ENCODE assay signal across 1 cellular context in the genomic region with DNA sequence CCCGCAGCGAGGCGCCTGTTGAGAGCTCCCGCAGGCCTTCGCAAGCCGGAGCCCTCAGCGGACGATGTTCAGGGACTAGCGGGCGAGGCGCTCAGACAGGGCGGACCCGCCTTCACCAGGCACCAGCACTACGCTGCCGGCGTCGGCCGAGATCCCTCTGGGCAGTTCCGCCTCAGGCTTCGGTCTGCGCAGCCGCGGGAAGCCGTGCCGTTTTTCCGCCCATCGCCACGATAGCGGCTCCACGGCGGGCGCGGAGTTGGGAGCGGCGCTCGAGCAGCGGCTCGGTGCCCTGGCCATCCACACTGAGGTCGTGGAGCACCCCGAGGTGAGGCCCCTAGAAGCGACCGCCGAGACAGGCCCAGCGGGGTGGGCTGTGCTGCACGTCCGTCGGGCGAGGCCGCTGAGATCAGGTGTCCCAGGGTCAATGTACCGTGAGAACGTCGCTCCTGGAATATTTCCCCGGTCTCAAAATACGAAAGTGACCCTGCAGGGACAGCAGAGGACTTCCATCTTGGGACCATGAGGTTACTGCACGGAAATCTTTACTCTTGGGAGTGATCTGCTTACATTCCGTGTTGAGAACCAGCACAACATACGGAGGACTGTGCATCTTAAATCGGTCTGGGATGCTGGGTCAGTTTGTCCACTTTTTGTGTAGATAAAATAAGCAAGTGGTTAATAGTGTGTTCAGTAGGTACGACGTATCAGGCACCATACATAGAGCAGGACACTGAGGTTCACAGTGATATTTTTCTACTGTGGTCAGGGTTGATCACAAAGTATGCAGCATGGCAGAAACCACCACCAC.
TF ChIP-seq lines count a peak whose summit lies in the region.

No MANE protein-coding gene starts in this region.

TF ChIP-seq in HepG2, 621 proteins besides CTCF, POLR2A, EP300 and RAD21 (continued from another document and continues in another):
- TF ChIP-seq FOXO1 (CRISPR knock-in tag; IDR thresholded peaks at IDR 0.05), result peak; percentile 86
- TF ChIP-seq KLF12 (CRISPR knock-in tag; IDR thresholded peaks at IDR 0.05; ENCODE audit: borderline replicate concordance), result peak; percentile 42; the same call in 1 of the 2 replicates
- 0 out of 2 replicates have a peak, but pooled peaks have one; percentile 55 for TF ChIP-seq SP2 (CRISPR knock-in tag; IDR thresholded peaks at IDR 0.05)
- TF ChIP-seq CBFB (CRISPR knock-in tag; IDR thresholded peaks at IDR 0.05), result peak; percentile 87
- peak; percentile 97 for TF ChIP-seq SMAD1 (CRISPR knock-in tag; IDR thresholded peaks at IDR 0.05; ENCODE audit: borderline replicate concordance, low read depth)
- TF ChIP-seq, protein P1, sequence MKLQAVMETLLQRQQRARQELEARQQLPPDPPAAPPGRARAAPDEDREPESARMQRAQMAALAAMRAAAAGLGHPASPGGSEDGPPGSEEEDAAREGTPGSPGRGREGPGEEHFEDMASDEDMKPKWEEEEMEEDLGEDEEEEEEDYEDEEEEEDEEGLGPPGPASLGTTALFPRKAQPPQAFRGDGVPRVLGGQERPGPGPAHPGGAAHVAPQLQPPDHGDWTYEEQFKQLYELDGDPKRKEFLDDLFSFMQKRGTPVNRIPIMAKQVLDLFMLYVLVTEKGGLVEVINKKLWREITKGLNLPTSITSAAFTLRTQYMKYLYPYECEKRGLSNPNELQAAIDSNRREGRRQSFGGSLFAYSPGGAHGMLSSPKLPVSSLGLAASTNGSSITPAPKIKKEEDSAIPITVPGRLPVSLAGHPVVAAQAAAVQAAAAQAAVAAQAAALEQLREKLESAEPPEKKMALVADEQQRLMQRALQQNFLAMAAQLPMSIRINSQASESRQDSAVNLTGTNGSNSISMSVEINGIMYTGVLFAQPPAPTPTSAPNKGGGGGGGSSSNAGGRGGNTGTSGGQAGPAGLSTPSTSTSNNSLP (IDR thresholded peaks at IDR 0.05; ENCODE audit: low read depth, low read length), result no peak
- no peak for TF ChIP-seq NFIB (CRISPR knock-in tag; IDR thresholded peaks at IDR 0.05; ENCODE audit: borderline replicate concordance)
- TF ChIP-seq JDP2 (CRISPR knock-in tag; IDR thresholded peaks at IDR 0.05; ENCODE audit: borderline replicate concordance), result no peak
- TF ChIP-seq CBX2 (IDR thresholded peaks at IDR 0.05; ENCODE audit: low read depth, low read length), result no peak
- no peak; the same call in 1 of the 2 replicates for TF ChIP-seq CBX2 (CRISPR knock-in tag; IDR thresholded peaks at IDR 0.05; ENCODE audit: low read depth)
- TF ChIP-seq TMF1 (CRISPR knock-in tag; IDR thresholded peaks at IDR 0.05; ENCODE audit: low read depth), result peak; percentile 95; the same call in 1 of the 2 replicates
- peak; percentile 87; the same call in 1 of the 2 replicates for TF ChIP-seq ZNF788 (CRISPR knock-in tag; IDR thresholded peaks at IDR 0.05; ENCODE audit: borderline replicate concordance)
- no peak for TF ChIP-seq MAFF (IDR thresholded peaks at IDR 0.05; ENCODE audit: low read depth, low read length)
- TF ChIP-seq SETDB1 (CRISPR knock-in tag; IDR thresholded peaks at IDR 0.05; ENCODE audit: borderline replicate concordance), result no peak; the same call in 1 of the 2 replicates
- peak; percentile 83; the same call in 1 of the 2 replicates for TF ChIP-seq SIN3A (IDR thresholded peaks at IDR 0.05; ENCODE audit: borderline replicate concordance, low read depth, low read length)
- TF ChIP-seq, protein P2, sequence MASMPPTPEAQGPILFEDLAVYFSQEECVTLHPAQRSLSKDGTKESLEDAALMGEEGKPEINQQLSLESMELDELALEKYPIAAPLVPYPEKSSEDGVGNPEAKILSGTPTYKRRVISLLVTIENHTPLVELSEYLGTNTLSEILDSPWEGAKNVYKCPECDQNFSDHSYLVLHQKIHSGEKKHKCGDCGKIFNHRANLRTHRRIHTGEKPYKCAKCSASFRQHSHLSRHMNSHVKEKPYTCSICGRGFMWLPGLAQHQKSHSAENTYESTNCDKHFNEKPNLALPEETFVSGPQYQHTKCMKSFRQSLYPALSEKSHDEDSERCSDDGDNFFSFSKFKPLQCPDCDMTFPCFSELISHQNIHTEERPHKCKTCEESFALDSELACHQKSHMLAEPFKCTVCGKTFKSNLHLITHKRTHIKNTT (CRISPR knock-in tag; IDR thresholded peaks at IDR 0.05), result no peak
- TF ChIP-seq MXD4 (CRISPR knock-in tag; IDR thresholded peaks at IDR 0.05), result peak; percentile 81
- 0 out of 2 replicates have a peak, but pooled peaks have one; percentile 81 for TF ChIP-seq ZBTB8A (CRISPR knock-in tag; IDR thresholded peaks at IDR 0.05; ENCODE audit: borderline replicate concordance, low read depth)
- TF ChIP-seq, protein P3, sequence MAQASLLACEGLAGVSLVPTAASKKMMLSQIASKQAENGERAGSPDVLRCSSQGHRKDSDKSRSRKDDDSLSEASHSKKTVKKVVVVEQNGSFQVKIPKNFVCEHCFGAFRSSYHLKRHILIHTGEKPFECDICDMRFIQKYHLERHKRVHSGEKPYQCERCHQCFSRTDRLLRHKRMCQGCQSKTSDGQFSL (CRISPR knock-in tag; IDR thresholded peaks at IDR 0.05), result no peak
- peak; percentile 73; the same call in 1 of the 2 replicates for TF ChIP-seq DNMT3B (CRISPR knock-in tag; conservative IDR thresholded peaks at IDR 0.05)
- peak; percentile 92; the same call in 1 of the 2 replicates for TF ChIP-seq GPN1 (CRISPR knock-in tag; IDR thresholded peaks at IDR 0.05; ENCODE audit: borderline replicate concordance)
- peak; percentile 95 for TF ChIP-seq KDM4B (CRISPR knock-in tag; IDR thresholded peaks at IDR 0.05)
- 0 out of 2 replicates have a peak, but pooled peaks have one; percentile 31 for TF ChIP-seq HOXD1 (CRISPR knock-in tag; IDR thresholded peaks at IDR 0.05)
- TF ChIP-seq, protein P4, sequence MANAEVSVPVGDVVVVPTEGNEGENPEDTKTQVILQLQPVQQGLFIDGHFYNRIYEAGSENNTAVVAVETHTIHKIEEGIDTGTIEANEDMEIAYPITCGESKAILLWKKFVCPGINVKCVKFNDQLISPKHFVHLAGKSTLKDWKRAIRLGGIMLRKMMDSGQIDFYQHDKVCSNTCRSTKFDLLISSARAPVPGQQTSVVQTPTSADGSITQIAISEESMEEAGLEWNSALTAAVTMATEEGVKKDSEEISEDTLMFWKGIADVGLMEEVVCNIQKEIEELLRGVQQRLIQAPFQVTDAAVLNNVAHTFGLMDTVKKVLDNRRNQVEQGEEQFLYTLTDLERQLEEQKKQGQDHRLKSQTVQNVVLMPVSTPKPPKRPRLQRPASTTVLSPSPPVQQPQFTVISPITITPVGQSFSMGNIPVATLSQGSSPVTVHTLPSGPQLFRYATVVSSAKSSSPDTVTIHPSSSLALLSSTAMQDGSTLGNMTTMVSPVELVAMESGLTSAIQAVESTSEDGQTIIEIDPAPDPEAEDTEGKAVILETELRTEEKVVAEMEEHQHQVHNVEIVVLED (CRISPR knock-in tag; IDR thresholded peaks at IDR 0.05; ENCODE audit: borderline replicate concordance), result peak; percentile 89; the same call in 1 of the 2 replicates
- TF ChIP-seq ZNF329 (CRISPR knock-in tag; IDR thresholded peaks at IDR 0.05; ENCODE audit: low read depth), result peak; percentile 93
- TF ChIP-seq ZNF598 (CRISPR knock-in tag; IDR thresholded peaks at IDR 0.05; ENCODE audit: borderline replicate concordance), result peak; percentile 100
- TF ChIP-seq ZNF138 (CRISPR knock-in tag; IDR thresholded peaks at IDR 0.05; ENCODE audit: low read depth), result no peak
- peak; percentile 74; the same call in 1 of the 2 replicates for TF ChIP-seq ZC3H4 (CRISPR knock-in tag; IDR thresholded peaks at IDR 0.05; ENCODE audit: borderline replicate concordance)
- TF ChIP-seq, protein P5, sequence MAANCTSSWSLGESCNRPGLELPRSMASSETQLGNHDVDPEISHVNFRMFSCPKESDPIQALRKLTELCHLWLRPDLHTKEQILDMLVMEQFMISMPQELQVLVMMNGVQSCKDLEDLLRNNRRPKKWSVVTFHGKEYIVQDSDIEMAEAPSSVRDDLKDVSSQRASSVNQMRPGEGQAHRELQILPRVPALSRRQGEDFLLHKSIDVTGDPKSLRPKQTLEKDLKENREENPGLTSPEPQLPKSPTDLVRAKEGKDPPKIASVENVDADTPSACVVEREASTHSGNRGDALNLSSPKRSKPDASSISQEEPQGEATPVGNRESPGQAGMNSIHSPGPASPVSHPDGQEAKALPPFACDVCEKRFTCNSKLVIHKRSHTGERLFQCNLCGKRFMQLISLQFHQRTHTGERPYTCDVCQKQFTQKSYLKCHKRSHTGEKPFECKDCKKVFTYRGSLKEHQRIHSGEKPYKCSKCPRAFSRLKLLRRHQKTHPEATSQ (CRISPR knock-in tag; IDR thresholded peaks at IDR 0.05; ENCODE audit: borderline replicate concordance), result no peak
- TF ChIP-seq NAIF1 (CRISPR knock-in tag; IDR thresholded peaks at IDR 0.05; ENCODE audit: borderline replicate concordance), result peak; percentile 98
- TF ChIP-seq BHLHE40 (IDR thresholded peaks at IDR 0.05; ENCODE audit: low read length), result peak; percentile 7; the same call in 1 of the 2 replicates
- TF ChIP-seq, protein P6, sequence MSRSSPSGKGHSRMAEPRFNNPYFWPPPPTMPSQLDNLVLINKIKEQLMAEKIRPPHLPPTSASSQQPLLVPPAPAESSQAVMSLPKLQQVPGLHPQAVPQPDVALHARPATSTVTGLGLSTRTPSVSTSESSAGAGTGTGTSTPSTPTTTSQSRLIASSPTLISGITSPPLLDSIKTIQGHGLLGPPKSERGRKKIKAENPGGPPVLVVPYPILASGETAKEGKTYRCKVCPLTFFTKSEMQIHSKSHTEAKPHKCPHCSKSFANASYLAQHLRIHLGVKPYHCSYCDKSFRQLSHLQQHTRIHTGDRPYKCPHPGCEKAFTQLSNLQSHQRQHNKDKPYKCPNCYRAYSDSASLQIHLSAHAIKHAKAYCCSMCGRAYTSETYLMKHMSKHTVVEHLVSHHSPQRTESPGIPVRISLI (CRISPR knock-in tag; IDR thresholded peaks at IDR 0.05; ENCODE audit: borderline replicate concordance), result peak; percentile 73; the same call in 1 of the 2 replicates
- TF ChIP-seq, protein P7, sequence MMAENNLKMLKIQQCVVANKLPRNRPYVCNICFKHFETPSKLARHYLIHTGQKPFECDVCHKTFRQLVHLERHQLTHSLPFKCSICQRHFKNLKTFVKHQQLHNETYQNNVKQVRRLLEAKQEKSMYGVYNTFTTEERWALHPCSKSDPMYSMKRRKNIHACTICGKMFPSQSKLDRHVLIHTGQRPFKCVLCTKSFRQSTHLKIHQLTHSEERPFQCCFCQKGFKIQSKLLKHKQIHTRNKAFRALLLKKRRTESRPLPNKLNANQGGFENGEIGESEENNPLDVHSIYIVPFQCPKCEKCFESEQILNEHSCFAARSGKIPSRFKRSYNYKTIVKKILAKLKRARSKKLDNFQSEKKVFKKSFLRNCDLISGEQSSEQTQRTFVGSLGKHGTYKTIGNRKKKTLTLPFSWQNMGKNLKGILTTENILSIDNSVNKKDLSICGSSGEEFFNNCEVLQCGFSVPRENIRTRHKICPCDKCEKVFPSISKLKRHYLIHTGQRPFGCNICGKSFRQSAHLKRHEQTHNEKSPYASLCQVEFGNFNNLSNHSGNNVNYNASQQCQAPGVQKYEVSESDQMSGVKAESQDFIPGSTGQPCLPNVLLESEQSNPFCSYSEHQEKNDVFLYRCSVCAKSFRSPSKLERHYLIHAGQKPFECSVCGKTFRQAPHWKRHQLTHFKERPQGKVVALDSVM (CRISPR knock-in tag; IDR thresholded peaks at IDR 0.05), result peak; percentile 46; the same call in 1 of the 2 replicates
- TF ChIP-seq CHCHD3 (CRISPR knock-in tag; IDR thresholded peaks at IDR 0.05), result peak; percentile 92; the same call in 1 of the 2 replicates
- TF ChIP-seq SRY (CRISPR knock-in tag; IDR thresholded peaks at IDR 0.05), result peak; percentile 97
- TF ChIP-seq ARNTL (CRISPR knock-in tag; IDR thresholded peaks at IDR 0.05), result peak; percentile 66; the same call in 1 of the 2 replicates
- TF ChIP-seq, protein P8, sequence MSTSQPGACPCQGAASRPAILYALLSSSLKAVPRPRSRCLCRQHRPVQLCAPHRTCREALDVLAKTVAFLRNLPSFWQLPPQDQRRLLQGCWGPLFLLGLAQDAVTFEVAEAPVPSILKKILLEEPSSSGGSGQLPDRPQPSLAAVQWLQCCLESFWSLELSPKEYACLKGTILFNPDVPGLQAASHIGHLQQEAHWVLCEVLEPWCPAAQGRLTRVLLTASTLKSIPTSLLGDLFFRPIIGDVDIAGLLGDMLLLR (CRISPR knock-in tag; IDR thresholded peaks at IDR 0.05), result peak; percentile 87
- TF ChIP-seq ZNF841 (CRISPR knock-in tag; IDR thresholded peaks at IDR 0.05; ENCODE audit: borderline replicate concordance), result no peak
- peak in 1 of 2 experiments; percentile 87; a peak in 2 of 4 replicates for TF ChIP-seq KLF16 (CRISPR knock-in tag; IDR thresholded peaks at IDR 0.05)
- TF ChIP-seq, protein P9, sequence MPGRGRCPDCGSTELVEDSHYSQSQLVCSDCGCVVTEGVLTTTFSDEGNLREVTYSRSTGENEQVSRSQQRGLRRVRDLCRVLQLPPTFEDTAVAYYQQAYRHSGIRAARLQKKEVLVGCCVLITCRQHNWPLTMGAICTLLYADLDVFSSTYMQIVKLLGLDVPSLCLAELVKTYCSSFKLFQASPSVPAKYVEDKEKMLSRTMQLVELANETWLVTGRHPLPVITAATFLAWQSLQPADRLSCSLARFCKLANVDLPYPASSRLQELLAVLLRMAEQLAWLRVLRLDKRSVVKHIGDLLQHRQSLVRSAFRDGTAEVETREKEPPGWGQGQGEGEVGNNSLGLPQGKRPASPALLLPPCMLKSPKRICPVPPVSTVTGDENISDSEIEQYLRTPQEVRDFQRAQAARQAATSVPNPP (CRISPR knock-in tag; IDR thresholded peaks at IDR 0.05), result peak; percentile 93
- TF ChIP-seq, protein P10, sequence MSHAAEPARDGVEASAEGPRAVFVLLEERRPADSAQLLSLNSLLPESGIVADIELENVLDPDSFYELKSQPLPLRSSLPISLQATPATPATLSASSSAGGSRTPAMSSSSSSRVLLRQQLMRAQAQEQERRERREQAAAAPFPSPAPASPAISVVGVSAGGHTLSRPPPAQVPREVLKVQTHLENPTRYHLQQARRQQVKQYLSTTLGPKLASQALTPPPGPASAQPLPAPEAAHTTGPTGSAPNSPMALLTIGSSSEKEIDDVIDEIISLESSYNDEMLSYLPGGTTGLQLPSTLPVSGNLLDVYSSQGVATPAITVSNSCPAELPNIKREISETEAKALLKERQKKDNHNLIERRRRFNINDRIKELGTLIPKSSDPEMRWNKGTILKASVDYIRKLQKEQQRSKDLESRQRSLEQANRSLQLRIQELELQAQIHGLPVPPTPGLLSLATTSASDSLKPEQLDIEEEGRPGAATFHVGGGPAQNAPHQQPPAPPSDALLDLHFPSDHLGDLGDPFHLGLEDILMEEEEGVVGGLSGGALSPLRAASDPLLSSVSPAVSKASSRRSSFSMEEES (CRISPR knock-in tag; IDR thresholded peaks at IDR 0.05), result no peak; the same call in none of the 2 replicates
